ENCODE assay signal across 1 cellular context in the genomic region with DNA sequence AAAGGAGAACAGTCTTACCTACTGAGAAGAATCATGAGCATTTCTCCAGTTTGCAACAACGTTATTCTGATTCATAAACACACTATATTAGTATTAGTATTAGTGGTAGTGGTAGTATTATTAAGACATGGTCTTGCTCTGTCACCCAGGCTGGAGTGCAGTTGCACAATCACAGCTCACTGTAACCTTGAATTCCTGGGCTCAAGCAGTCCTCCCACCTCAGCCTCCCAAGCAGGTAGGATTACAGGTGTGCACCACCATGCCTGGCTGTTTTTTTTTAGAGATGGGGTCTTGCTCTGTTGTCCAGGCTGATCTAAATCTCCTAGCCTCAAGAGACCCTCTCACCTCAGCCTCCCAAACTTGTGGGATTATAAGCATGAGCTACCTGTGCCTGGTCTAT.
TF ChIP-seq lines count a peak whose summit lies in the region.

No MANE protein-coding gene starts in this region.

TF ChIP-seq in HepG2, 621 proteins besides CTCF, POLR2A, EP300 and RAD21 (continued from another document):
- TF ChIP-seq, protein P1, sequence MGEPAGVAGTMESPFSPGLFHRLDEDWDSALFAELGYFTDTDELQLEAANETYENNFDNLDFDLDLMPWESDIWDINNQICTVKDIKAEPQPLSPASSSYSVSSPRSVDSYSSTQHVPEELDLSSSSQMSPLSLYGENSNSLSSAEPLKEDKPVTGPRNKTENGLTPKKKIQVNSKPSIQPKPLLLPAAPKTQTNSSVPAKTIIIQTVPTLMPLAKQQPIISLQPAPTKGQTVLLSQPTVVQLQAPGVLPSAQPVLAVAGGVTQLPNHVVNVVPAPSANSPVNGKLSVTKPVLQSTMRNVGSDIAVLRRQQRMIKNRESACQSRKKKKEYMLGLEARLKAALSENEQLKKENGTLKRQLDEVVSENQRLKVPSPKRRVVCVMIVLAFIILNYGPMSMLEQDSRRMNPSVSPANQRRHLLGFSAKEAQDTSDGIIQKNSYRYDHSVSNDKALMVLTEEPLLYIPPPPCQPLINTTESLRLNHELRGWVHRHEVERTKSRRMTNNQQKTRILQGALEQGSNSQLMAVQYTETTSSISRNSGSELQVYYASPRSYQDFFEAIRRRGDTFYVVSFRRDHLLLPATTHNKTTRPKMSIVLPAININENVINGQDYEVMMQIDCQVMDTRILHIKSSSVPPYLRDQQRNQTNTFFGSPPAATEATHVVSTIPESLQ (CRISPR knock-in tag; conservative IDR thresholded peaks at IDR 0.05): no peak
- TF ChIP-seq MBNL3 (CRISPR knock-in tag; conservative IDR thresholded peaks at IDR 0.05): no peak
- peak; percentile 72 for TF ChIP-seq ZNF263 (CRISPR knock-in tag; IDR thresholded peaks at IDR 0.05)
- no peak for TF ChIP-seq ELF1 (CRISPR knock-in tag; IDR thresholded peaks at IDR 0.05)
